ENCODE assay signal across 15 cellular contexts in the genomic region with DNA sequence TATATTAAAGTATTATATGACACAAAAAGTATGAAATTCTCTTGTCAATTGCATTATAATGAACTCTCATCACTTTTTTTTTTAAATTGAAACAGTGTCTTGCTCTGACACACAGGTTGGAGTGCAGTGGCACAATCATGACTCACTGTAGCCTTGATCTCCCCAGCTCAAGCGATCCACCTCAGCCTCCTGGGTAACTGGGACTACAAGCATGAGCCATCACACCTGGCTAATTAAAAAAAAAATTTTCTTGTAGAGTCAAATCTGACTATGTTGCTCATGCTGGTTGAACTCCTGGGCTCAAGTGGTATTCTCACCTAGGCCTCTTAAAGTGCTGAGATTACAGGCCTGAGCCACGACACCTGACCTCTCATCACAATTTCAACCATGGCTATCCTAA.
"Had no signal": no experiment of that assay in that cellular context is flagged by ENCODE, and none has a peak within 500 bp of the region (broad histone marks: within the 10 kb centered on the region; RNA-seq: fewer than 3 reads in every experiment).

No MANE protein-coding gene starts in this region.

- H3K27ac Mint-ChIP-seq: endodermal cell; mesothelial cell of epicardium; nephron progenitor cell; T-helper 2 cell treated with Interferon-gamma antibody and Interleukin-4, amounts not matched to agents 5 μg/mL and 100 μg/mL, for 36 hours had no signal

- H3K36me3 ChIP-seq: cardiac muscle cell, lower lobe of right lung, right atrium auricular region, stomach, upper lobe of left lung had no signal

- H3K27me3 ChIP-seq: cardiac muscle cell, stomach, testis, upper lobe of left lung had no signal

- H3K4me3 Mint-ChIP-seq: endodermal cell; mesothelial cell of epicardium; nephron progenitor cell; T-helper 2 cell treated with Interferon-gamma antibody and Interleukin-4, amounts not matched to agents 5 μg/mL and 100 μg/mL, for 36 hours had no signal

- H3K9me3 Mint-ChIP-seq: T-helper 2 cell treated with Interferon-gamma antibody and Interleukin-4, amounts not matched to agents 5 μg/mL and 100 μg/mL, for 36 hours had no signal

- H3K4me1 ChIP-seq: lower lobe of right lung, right atrium auricular region, stomach, testis, upper lobe of left lung had no signal

- ATAC-seq: left colon, lower lobe of right lung had no signal

- H3K9me3 ChIP-seq: lower lobe of right lung, right atrium auricular region, stomach, testis, upper lobe of left lung had no signal

- DNase-seq: activated CD4-positive, CD25-positive, alpha-beta regulatory T cell; activated CD8-positive, alpha-beta memory T cell treated with anti-CD3 and anti-CD28 coated beads, Interleukin-2, amount 50 U/mL, for 48 hours; activated effector memory CD4-positive, alpha-beta T cell treated with Interleukin-2 at 50 U/mL for 16 hours; endodermal cell; left colon; lower lobe of right lung; nephron progenitor cell; occipital lobe; stomach; testis; upper lobe of left lung had no signal

- H3K4me3 ChIP-seq: cardiac muscle cell, lower lobe of right lung, right atrium auricular region, stomach, testis, upper lobe of left lung had no signal

- H3K4me1 Mint-ChIP-seq: endodermal cell, nephron progenitor cell had no signal

- H3K27ac ChIP-seq: cardiac muscle cell, lower lobe of right lung, right atrium auricular region, stomach, testis, upper lobe of left lung had no signal
